Comparison of ENCODE assay signal across 1 cellular context in the genomic region with DNA sequence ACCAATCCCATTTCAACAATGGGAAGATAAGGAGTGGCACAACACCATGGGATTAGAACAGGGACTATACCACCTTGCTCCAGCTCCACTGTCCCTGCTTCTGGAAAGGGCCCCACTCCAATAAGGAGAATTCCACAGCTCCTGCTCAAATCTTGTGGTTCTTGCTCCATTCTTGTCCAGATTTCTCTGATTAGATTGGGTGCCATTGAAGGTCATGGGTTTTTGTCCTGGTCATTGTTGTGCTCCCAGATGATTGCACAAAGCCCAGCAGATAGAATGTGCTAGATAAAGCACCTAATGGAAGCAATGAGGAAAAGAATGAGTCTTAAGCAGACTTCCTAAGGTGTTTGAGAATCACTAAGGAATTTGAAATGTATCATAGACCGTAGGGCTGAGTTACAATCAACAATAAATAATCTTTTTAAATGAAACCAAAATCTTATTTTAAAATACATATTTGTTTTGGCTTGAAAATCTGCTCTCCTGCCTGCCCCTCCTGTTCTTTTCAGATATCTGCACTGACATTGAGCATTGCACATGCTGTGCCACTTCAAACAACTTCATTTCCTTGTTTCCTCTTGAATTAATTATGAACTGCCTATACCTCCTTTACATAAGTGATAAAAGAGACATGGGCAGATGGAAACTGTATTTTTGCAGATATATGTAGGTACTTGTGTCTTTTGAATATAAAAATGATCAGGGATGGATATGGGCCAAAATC.
TF ChIP-seq lines count a peak whose summit lies in the region.

No MANE protein-coding gene starts in this region.

TF ChIP-seq in A549, 52 proteins besides CTCF, POLR2A, EP300 and RAD21 (continued from another document):
- TF ChIP-seq REST (IDR thresholded peaks at IDR 0.05) (no peak), FOSB (CRISPR knock-in tag; IDR thresholded peaks at IDR 0.05) (no peak)
TF ChIP-seq in A549: peak in this region for 0.
